ENCODE assay signal across 12 cellular contexts in genomic region chr1:178942285-178943218, GRCh38.
A peak's percentile ranks its signal among the peaks of the same experiment; 100 is the strongest.
DNase-seq lines count a peak whose midpoint lies in the region; ATAC-seq, FAIRE-seq and TF ChIP-seq lines count a peak whose summit lies in the region.
"Had no signal": no experiment of that assay in that cellular context is flagged by ENCODE, and none has a peak within 500 bp of the region (broad histone marks: within the 10 kb centered on the region; RNA-seq: fewer than 3 reads in every experiment).

No MANE protein-coding gene starts in this region.

- no peaks in the 10 kb centered on the region for H3K36me3 Mint-ChIP-seq in natural killer cell treated with Interleukin-12 subunit alpha and Interleukin-12 subunit beta and Interleukin-15 and Interleukin-18, amount 100 ng/mL, for 72 hours
- no peaks in the 10 kb centered on the region for H3K36me3 Mint-ChIP-seq in natural killer cell
- no peaks in the 10 kb centered on the region for H3K36me3 Mint-ChIP-seq in activated CD8-positive, alpha-beta T cell treated with anti-CD3 and anti-CD28 coated beads for 36 hours (ENCODE audit: low read depth)

- H3K27me3 ChIP-seq in tibial nerve (no peaks in the 10 kb centered on the region), small intestine (ENCODE audit: control insufficient read depth in 2 of 2, insufficient read depth in 2 of 2, low read length in 2 of 2) (no peaks in the 10 kb centered on the region)
- H3K27me3 ChIP-seq: vagina had no signal

- H3K4me1 ChIP-seq in tibial nerve (peaks cover 0 to 53% (median 16%) of the 10 kb centered on the region in 4 donors), small intestine (ENCODE audit: control insufficient read depth in 2 of 2, insufficient read depth in 1 of 2, low read depth in 1 of 2, low read length in 1 of 2) (no peaks in the 10 kb centered on the region)

- CTCF ChIA-PET in activated CD8-positive, alpha-beta T cell treated with anti-CD3 and anti-CD28 coated beads for 36 hours (lab: Charles Lee) = no interaction called here

- DNase-seq in natural killer cell treated with Interleukin-12 subunit alpha and Interleukin-12 subunit beta and Interleukin-15 and Interleukin-18, amount 100 ng/mL, for 72 hours (ENCODE audit: low spot score) = no peak
- DNase-seq in natural killer cell (no peak), islet precursor cell (peak; percentile 81), tibial nerve (ENCODE audit: low spot score in 2 of 2) (no peak), small intestine (no peak), iPS-NIHi7 (ENCODE audit: extremely low spot score) (no peak)
- DNase-seq in activated CD8-positive, alpha-beta T cell treated with anti-CD3 and anti-CD28 coated beads for 36 hours = peak; percentile 58
- no peak for DNase-seq in stimulated activated naive CD4-positive, alpha-beta T cell (lab: John Stamatoyannopoulos, UW)
- DNase-seq: activated effector memory CD4-positive, alpha-beta T cell treated with Interleukin-2 at 50 U/mL for 16 hours; NCI-H2107 had no signal

- H3K9me3 ChIP-seq in tibial nerve (no peaks in the 10 kb centered on the region), small intestine (ENCODE audit: control insufficient read depth, low read depth) (no peaks in the 10 kb centered on the region)
- H3K9me3 ChIP-seq: vagina had no signal

- POLR2A ChIA-PET in activated CD8-positive, alpha-beta T cell treated with anti-CD3 and anti-CD28 coated beads for 36 hours (lab: Charles Lee) = no interaction called here

- intact Hi-C loops in natural killer cell (cut with micrococcal nuclease) = no loop called here
- intact Hi-C loops in activated CD8-positive, alpha-beta T cell treated with anti-CD3 and anti-CD28 coated beads for 36 hours (cut with micrococcal nuclease) = no loop called here

- FAIRE-seq in small intestine (lab: Jason Lieb, UNC) = no peak

- TF ChIP-seq EP300 in tibial nerve (IDR thresholded peaks at IDR 0.05) = no peak

- peak; percentile 46 to 57 for ATAC-seq in natural killer cell treated with Interleukin-12 subunit alpha and Interleukin-12 subunit beta and Interleukin-15 and Interleukin-18, amount 100 ng/mL, for 72 hours
- no peak for ATAC-seq in natural killer cell
- ATAC-seq in activated CD8-positive, alpha-beta T cell treated with anti-CD3 and anti-CD28 coated beads for 36 hours = peak; percentile 86
- ATAC-seq: left lobe of liver had no signal

- H3K36me3 ChIP-seq in tibial nerve (no peaks in the 10 kb centered on the region), small intestine (ENCODE audit: control insufficient read depth in 2 of 2, insufficient read depth in 2 of 2, low read length in 2 of 2) (no peaks in the 10 kb centered on the region)
- H3K36me3 ChIP-seq: vagina had no signal

- H3K4me3 Mint-ChIP-seq in natural killer cell treated with Interleukin-12 subunit alpha and Interleukin-12 subunit beta and Interleukin-15 and Interleukin-18, amount 100 ng/mL, for 72 hours = no peak overlapping the region
- no peak overlapping the region for H3K4me3 Mint-ChIP-seq in natural killer cell
- H3K4me3 Mint-ChIP-seq in activated CD8-positive, alpha-beta T cell treated with anti-CD3 and anti-CD28 coated beads for 36 hours = no peak overlapping the region

- no peak for TF ChIP-seq POLR2A in tibial nerve (IDR thresholded peaks at IDR 0.05)

- peaks cover 0 to 8% of the 10 kb centered on the region in 2 donors for H3K27me3 Mint-ChIP-seq in natural killer cell treated with Interleukin-12 subunit alpha and Interleukin-12 subunit beta and Interleukin-15 and Interleukin-18, amount 100 ng/mL, for 72 hours
- H3K27me3 Mint-ChIP-seq in natural killer cell (ENCODE audit: low read depth in 2 of 2) = peaks cover 8 to 9% of the 10 kb centered on the region in 2 donors
- peaks cover 7% of the 10 kb centered on the region for H3K27me3 Mint-ChIP-seq in activated CD8-positive, alpha-beta T cell treated with anti-CD3 and anti-CD28 coated beads for 36 hours

- no peak for TF ChIP-seq CTCF in natural killer cell (IDR thresholded peaks at IDR 0.05)
- no peak for TF ChIP-seq CTCF in activated CD8-positive, alpha-beta T cell treated with anti-CD3 and anti-CD28 coated beads for 36 hours (IDR thresholded peaks at IDR 0.05)
- no peak for TF ChIP-seq CTCF in tibial nerve (IDR thresholded peaks at IDR 0.05)

- WGBS in tibial nerve, 2 donors = 75 to 80% methylated on average over 15 of the region's 15 CpGs
- 68 to 88% (median 86%) methylated on average over 15 of the region's 15 CpGs for WGBS in small intestine, 3 donors

- H3K9me3 Mint-ChIP-seq in natural killer cell treated with Interleukin-12 subunit alpha and Interleukin-12 subunit beta and Interleukin-15 and Interleukin-18, amount 100 ng/mL, for 72 hours = no peaks in the 10 kb centered on the region
- H3K9me3 Mint-ChIP-seq in natural killer cell = no peaks in the 10 kb centered on the region
- H3K9me3 Mint-ChIP-seq in activated CD8-positive, alpha-beta T cell treated with anti-CD3 and anti-CD28 coated beads for 36 hours = no peaks in the 10 kb centered on the region

- H3K4me1 Mint-ChIP-seq in natural killer cell treated with Interleukin-12 subunit alpha and Interleukin-12 subunit beta and Interleukin-15 and Interleukin-18, amount 100 ng/mL, for 72 hours (ENCODE audit: low read depth in 2 of 2) = peaks cover 0 to 7% of the 10 kb centered on the region in 2 donors
- no peaks in the 10 kb centered on the region for H3K4me1 Mint-ChIP-seq in natural killer cell
- H3K4me1 Mint-ChIP-seq in activated CD8-positive, alpha-beta T cell treated with anti-CD3 and anti-CD28 coated beads for 36 hours (ENCODE audit: low read depth) = peaks cover 12% of the 10 kb centered on the region

- H3K27ac ChIP-seq in tibial nerve (peak overlapping the region in 1 of 4 donors; percentile 39), small intestine (ENCODE audit: low read depth in 1 of 2, low read length in 1 of 2) (peak overlapping the region in 1 of 2 donors; percentile 74)
- H3K27ac ChIP-seq: vagina had no signal

- H3K4me3 ChIP-seq in tibial nerve (no peak overlapping the region), small intestine (ENCODE audit: low read depth in 1 of 2, low read length in 2 of 2) (no peak overlapping the region)
- H3K4me3 ChIP-seq: vagina had no signal

- H3K27ac Mint-ChIP-seq in natural killer cell treated with Interleukin-12 subunit alpha and Interleukin-12 subunit beta and Interleukin-15 and Interleukin-18, amount 100 ng/mL, for 72 hours = no peak overlapping the region
- H3K27ac Mint-ChIP-seq in natural killer cell = no peak overlapping the region
- H3K27ac Mint-ChIP-seq in activated CD8-positive, alpha-beta T cell treated with anti-CD3 and anti-CD28 coated beads for 36 hours = peak overlapping the region; percentile 32

Comparison
In these comparisons a context has a peak if more than half of its experiments do, and no peak if none do; other contexts are left out.
1. ATAC-seq: peak in natural killer cell treated with Interleukin-12 subunit alpha and Interleukin-12 subunit beta and Interleukin-15 and Interleukin-18, amount 100 ng/mL, for 72 hours (2 of 2) and activated CD8-positive, alpha-beta T cell treated with anti-CD3 and anti-CD28 coated beads for 36 hours (single experiment); none in natural killer cell (0 of 3).
2. DNase-seq: peak in activated CD8-positive, alpha-beta T cell treated with anti-CD3 and anti-CD28 coated beads for 36 hours (single experiment) and islet precursor cell (single experiment); none in natural killer cell treated with Interleukin-12 subunit alpha and Interleukin-12 subunit beta and Interleukin-15 and Interleukin-18, amount 100 ng/mL, for 72 hours (single experiment), natural killer cell (single experiment), tibial nerve (0 of 2), stimulated activated naive CD4-positive, alpha-beta T cell (0 of 6), small intestine (single experiment) and iPS-NIHi7 (single experiment).